Comparison of ENCODE assay signal across 10 cellular contexts in genomic region chr14:100140452-100141132, GRCh38. TPM values are rescaled to one million over a fixed set of nuclear protein-coding genes. Genes with fewer than 3 reads are reported as not detected.
DNase-seq lines count a peak whose midpoint lies in the region; ATAC-seq and TF ChIP-seq lines count a peak whose summit lies in the region.
"Had no signal": no experiment of that assay in that cellular context is flagged by ENCODE, and none has a peak within 500 bp of the region (broad histone marks: within the 10 kb centered on the region; RNA-seq: fewer than 3 reads in every experiment).

No MANE protein-coding gene starts in this region.

- no peaks in the 10 kb centered on the region for H3K4me1 Mint-ChIP-seq in activated T-helper 2 cell treated with anti-CD3 and anti-CD28 coated beads, Interferon-gamma antibody, Interleukin-2, Interleukin-4, amounts not matched to agents 10 μg/mL and 5 μg/mL and 100 μg/mL, durations not matched to agents 14 hours and 24 hours and 36 hours (ENCODE audit: low read depth)
- peaks cover 10% of the 10 kb centered on the region in 2 donors for H3K4me1 Mint-ChIP-seq in effector memory CD8-positive, alpha-beta T cell (ENCODE audit: low read depth in 2 of 2)

- H3K36me3 ChIP-seq in cardiac muscle cell (no peaks in the 10 kb centered on the region), thyroid gland (no peaks in the 10 kb centered on the region)

- H3K4me3 Mint-ChIP-seq in activated T-helper 2 cell treated with anti-CD3 and anti-CD28 coated beads, Interferon-gamma antibody, Interleukin-2, Interleukin-4, amounts not matched to agents 10 μg/mL and 5 μg/mL and 100 μg/mL, durations not matched to agents 14 hours and 24 hours and 36 hours (ENCODE audit: low read depth) = no peak overlapping the region
- H3K4me3 Mint-ChIP-seq in effector memory CD8-positive, alpha-beta T cell = no peak overlapping the region

- peaks cover 65% of the 10 kb centered on the region for H3K36me3 Mint-ChIP-seq in activated T-helper 2 cell treated with anti-CD3 and anti-CD28 coated beads, Interferon-gamma antibody, Interleukin-2, Interleukin-4, amounts not matched to agents 10 μg/mL and 5 μg/mL and 100 μg/mL, durations not matched to agents 14 hours and 24 hours and 36 hours (ENCODE audit: low read depth)
- H3K36me3 Mint-ChIP-seq in effector memory CD8-positive, alpha-beta T cell (ENCODE audit: insufficient read depth) = peaks cover 71% of the 10 kb centered on the region

- no peaks in the 10 kb centered on the region for H3K9me3 Mint-ChIP-seq in activated T-helper 2 cell treated with anti-CD3 and anti-CD28 coated beads, Interferon-gamma antibody, Interleukin-2, Interleukin-4, amounts not matched to agents 10 μg/mL and 5 μg/mL and 100 μg/mL, durations not matched to agents 14 hours and 24 hours and 36 hours
- no peaks in the 10 kb centered on the region for H3K9me3 Mint-ChIP-seq in effector memory CD8-positive, alpha-beta T cell

- no peaks in the 10 kb centered on the region for H3K27me3 Mint-ChIP-seq in activated T-helper 2 cell treated with anti-CD3 and anti-CD28 coated beads, Interferon-gamma antibody, Interleukin-2, Interleukin-4, amounts not matched to agents 10 μg/mL and 5 μg/mL and 100 μg/mL, durations not matched to agents 14 hours and 24 hours and 36 hours (ENCODE audit: low read depth)
- no peaks in the 10 kb centered on the region for H3K27me3 Mint-ChIP-seq in effector memory CD8-positive, alpha-beta T cell

- DNase-seq in cardiac muscle cell (ENCODE audit: low read depth in 1 of 2, low spot score in 1 of 2) (peak; percentile 40 to 69), Right ventricle myocardium superior (no peak), iris pigment epithelial cell (ENCODE audit: low read depth) (peak; percentile 35), thyroid gland (peak; percentile 76 to 79), NCI-H748 (lab: John Stamatoyannopoulos, UW; ENCODE audit: unreplicated experiment) (no peak), Right ventricle myocardium inferior (ENCODE audit: missing footprints) (no peak)
- DNase-seq in activated T-helper 2 cell treated with anti-CD3 and anti-CD28 coated beads, Interferon-gamma antibody, Interleukin-2, Interleukin-4, amounts not matched to agents 10 μg/mL and 5 μg/mL and 100 μg/mL, durations not matched to agents 14 hours and 24 hours and 36 hours (ENCODE audit: low spot score) = no peak
- no peak for DNase-seq in effector memory CD8-positive, alpha-beta T cell

- H3K27ac ChIP-seq in cardiac muscle cell (no peak overlapping the region), thyroid gland (peak overlapping the region; percentile 20 to 58 (median 30))
- H3K27ac ChIP-seq: C4-2B had no signal

- peak overlapping the region; percentile 33 for H3K27ac Mint-ChIP-seq in activated T-helper 2 cell treated with anti-CD3 and anti-CD28 coated beads, Interferon-gamma antibody, Interleukin-2, Interleukin-4, amounts not matched to agents 10 μg/mL and 5 μg/mL and 100 μg/mL, durations not matched to agents 14 hours and 24 hours and 36 hours
- peak overlapping the region in 1 of 2 donors; percentile 75 for H3K27ac Mint-ChIP-seq in effector memory CD8-positive, alpha-beta T cell

- no peak for TF ChIP-seq POLR2A in thyroid gland (IDR thresholded peaks at IDR 0.05)

- H3K9me3 ChIP-seq in cardiac muscle cell (ENCODE audit: low read depth) (no peaks in the 10 kb centered on the region), thyroid gland (no peaks in the 10 kb centered on the region)

- H3K4me3 ChIP-seq in cardiac muscle cell = no peak overlapping the region
- H3K4me3 ChIP-seq in thyroid gland (replicated peaks in 1 of 3) = no peak overlapping the region

- WGBS in thyroid gland, 2 donors = 28 to 54% methylated on average over 12 to 17 of the region's 18 CpGs

- intact Hi-C loops in Right ventricle myocardium superior (cut with DNase I) = no loop called here
- intact Hi-C loops in activated T-helper 2 cell treated with anti-CD3 and anti-CD28 coated beads, Interferon-gamma antibody, Interleukin-2, Interleukin-4, amounts not matched to agents 10 μg/mL and 5 μg/mL and 100 μg/mL, durations not matched to agents 14 hours and 24 hours and 36 hours (cut with micrococcal nuclease) = no loop called here
- intact Hi-C loops in thyroid gland (cut with DNase I) = no loop called here
- intact Hi-C loops in Right ventricle myocardium inferior (cut with DNase I) = loop anchor here (10.0 kb wide), 1 partner anchor 234 kb away; the partner anchor contains the start of gene WDR25

- H3K4me1 ChIP-seq in cardiac muscle cell (ENCODE audit: low read depth) (peaks cover 11% of the 10 kb centered on the region), thyroid gland (peaks cover 21 to 33% of the 10 kb centered on the region in 2 donors)

- no peaks in the 10 kb centered on the region for H3K27me3 ChIP-seq in cardiac muscle cell
- H3K27me3 ChIP-seq in thyroid gland = no peaks in the 10 kb centered on the region

- no peak for ATAC-seq in Right ventricle myocardium superior (ENCODE audit: poor library complexity)
- ATAC-seq in effector memory CD8-positive, alpha-beta T cell (replicated peaks) = no peak
- no peak for ATAC-seq in Right ventricle myocardium inferior
- ATAC-seq: activated CD4-positive, CD25-positive, alpha-beta regulatory T cell treated with anti-CD3 and anti-CD28 coated beads, Interleukin-2, amount 50 U/mL, for 24 hours had no signal

- TF ChIP-seq CTCF in cardiac muscle cell (IDR thresholded peaks at IDR 0.05; ENCODE audit: low read depth, low read length) (peak; percentile 25), thyroid gland (IDR thresholded peaks at IDR 0.05) (peak in 5 of 6 experiments; percentile 34 to 70 (median 58))

RNA-seq across cellular contexts. Expression of gene DEGS2, which starts 18.9 kb away (rescaled TPM):
- total RNA-seq in cardiac muscle cell (0.49 and 2.7 TPM in 2 replicates), Right ventricle myocardium superior (not detected), thyroid gland (1 to 10 TPM in 3 of 4 donors, under 1 TPM in 1; 0.54 to 7.6 (median 3.6) TPM), Right ventricle myocardium inferior (not detected)
- 1.2 and 1.3 TPM in 2 replicates for polyA plus RNA-seq in cardiac muscle cell
- total RNA-seq in activated T-helper 2 cell treated with anti-CD3 and anti-CD28 coated beads, Interferon-gamma antibody, Interleukin-2, Interleukin-4, amounts not matched to agents 10 μg/mL and 5 μg/mL and 100 μg/mL, durations not matched to agents 14 hours and 24 hours and 36 hours = 0.16 and 0.41 TPM in 2 replicates

Comparison
In these comparisons a context has a peak if more than half of its experiments do, and no peak if none do; other contexts are left out.
1. DNase-seq: peak in cardiac muscle cell (2 of 2), iris pigment epithelial cell (single experiment) and thyroid gland (2 of 2); none in Right ventricle myocardium superior (single experiment), activated T-helper 2 cell treated with anti-CD3 and anti-CD28 coated beads, Interferon-gamma antibody, Interleukin-2, Interleukin-4, amounts not matched to agents 10 μg/mL and 5 μg/mL and 100 μg/mL, durations not matched to agents 14 hours and 24 hours and 36 hours (single experiment), NCI-H748 (single experiment), effector memory CD8-positive, alpha-beta T cell (0 of 3) and Right ventricle myocardium inferior (single experiment).